ENCODE assay signal across 9 cellular contexts in genomic region chr4:38860788-38861424, GRCh38. TPM values are rescaled to one million over a fixed set of nuclear protein-coding genes. Genes with fewer than 3 reads are reported as not detected.
A peak's percentile ranks its signal among the peaks of the same experiment; 100 is the strongest.
DNase-seq lines count a peak whose midpoint lies in the region; ATAC-seq, FAIRE-seq and TF ChIP-seq lines count a peak whose summit lies in the region.
"Had no signal": no experiment of that assay in that cellular context is flagged by ENCODE, and none has a peak within 500 bp of the region (broad histone marks: within the 10 kb centered on the region; RNA-seq: fewer than 3 reads in every experiment).

No MANE protein-coding gene starts in this region.

- peaks cover 40% of the 10 kb centered on the region for H3K4me1 ChIP-seq in DOHH2 (ENCODE audit: control insufficient read depth, low read length)
- H3K4me1 ChIP-seq in endothelial cell of umbilical vein (ENCODE audit: control insufficient read depth, extremely low read depth, insufficient read depth, low read length): peaks cover 23% of the 10 kb centered on the region
- H3K4me1 ChIP-seq in psoas muscle: peaks cover 17% of the 10 kb centered on the region

- peaks cover 6% of the 10 kb centered on the region for H3K79me2 ChIP-seq in DOHH2 (ENCODE audit: control insufficient read depth, low read length)
- H3K79me2 ChIP-seq in endothelial cell of umbilical vein (ENCODE audit: control insufficient read depth, insufficient read depth, low read length): no peaks in the 10 kb centered on the region

- H2AFZ ChIP-seq in endothelial cell of umbilical vein (ENCODE audit: low read depth, low read length): no peak overlapping the region

- CTCF ChIA-PET in endothelial cell of umbilical vein (lab: Charles Lee): interaction anchor here (0.6 to 4.3 kb wide), 33 partner anchors 9 to 791 kb away, joined by 3 to 95 read pairs (median 4); partner anchors contain the start of gene TLR10

- H4K20me1 ChIP-seq in DOHH2 (ENCODE audit: control insufficient read depth, insufficient read depth, low read depth, low read length): no peaks in the 10 kb centered on the region
- no peaks in the 10 kb centered on the region for H4K20me1 ChIP-seq in endothelial cell of umbilical vein (replicated peaks; ENCODE audit: control insufficient read depth, extremely low read depth, insufficient read depth, low read length)

- no peaks in the 10 kb centered on the region for H3K9me2 ChIP-seq in DOHH2 (replicated peaks; ENCODE audit: control insufficient read depth, low read length)

- H3K9ac ChIP-seq in endothelial cell of umbilical vein (replicated peaks; ENCODE audit: extremely low read depth, insufficient read depth, low read length): no peak overlapping the region

- WGBS in psoas muscle, 3 donors: 41 to 45% (median 43%) methylated on average over 5 of the region's 5 CpGs

- H3K27ac ChIP-seq in DOHH2 (ENCODE audit: low read depth, low read length) (no peak overlapping the region), endothelial cell of umbilical vein (ENCODE audit: insufficient read depth, low read depth, low read length) (no peak overlapping the region), psoas muscle (no peak overlapping the region)

- POLR2A ChIA-PET in endothelial cell of umbilical vein (lab: Charles Lee): no interaction called here

- no peaks in the 10 kb centered on the region for H3K9me1 ChIP-seq in endothelial cell of umbilical vein (replicated peaks; ENCODE audit: control insufficient read depth, extremely low read depth, insufficient read depth, low read length)

- DNase-seq in MV-4-11 (lab: John Stamatoyannopoulos, UW) (peak; percentile 50), endothelial cell of umbilical vein (ENCODE audit: low read depth, low spot score) (peak; percentile 34), psoas muscle (no peak), nucleus accumbens (lab: John Stamatoyannopoulos, UW) (no peak)
- peak; percentile 43 to 44 for DNase-seq in activated CD4-positive, alpha-beta T cell treated with anti-CD3 and anti-CD28 coated beads, Interleukin-2, amount 50 U/mL, for 4 hours

- H3K9me3 ChIP-seq in DOHH2 (ENCODE audit: control insufficient read depth, insufficient read depth, low read length) (no peaks in the 10 kb centered on the region), endothelial cell of umbilical vein (replicated peaks; ENCODE audit: control insufficient read depth, insufficient read depth, low read length) (no peaks in the 10 kb centered on the region), psoas muscle (no peaks in the 10 kb centered on the region)

- H3F3A ChIP-seq in DOHH2 (ENCODE audit: control insufficient read depth, insufficient read depth): peaks cover 19% of the 10 kb centered on the region

- H3K27me3 ChIP-seq in DOHH2 (ENCODE audit: control insufficient read depth, low read length) (no peaks in the 10 kb centered on the region), endothelial cell of umbilical vein (ENCODE audit: control insufficient read depth in 2 of 2, insufficient read depth in 2 of 2, low read length in 2 of 2) (peaks cover 0 to 4% of the 10 kb centered on the region in 2 experiments), psoas muscle (ENCODE audit: insufficient read depth in 3 of 3, low read length in 2 of 3) (no peaks in the 10 kb centered on the region)

- no TSS peak for BruUV-seq in endothelial cell of umbilical vein (replicated peaks; lab: Mats Ljungman, UMichigan)

- dilution Hi-C loops in endothelial cell of umbilical vein (cut with MboI; ENCODE audit: extremely low pct_ligation_motif_present, low sequenced_read_pairs): no loop called here

- TF ChIP-seq CTCF in DOHH2 (IDR thresholded peaks at IDR 0.05; ENCODE audit: low read depth, low read length, poor library complexity, severe bottlenecking) (peak; percentile 96), endothelial cell of umbilical vein (IDR thresholded peaks at IDR 0.05; ENCODE audit: extremely low read depth in 1 of 2, insufficient read depth in 1 of 2, low read depth in 1 of 2, low read length in 2 of 2) (peak; percentile 75 to 82), psoas muscle (IDR thresholded peaks at IDR 0.05) (peak; percentile 52)

- intact Hi-C loops in endothelial cell of umbilical vein (cut with micrococcal nuclease) (no loop called here), psoas muscle (cut with DNase I) (no loop called here)

- H3K4me2 ChIP-seq in DOHH2 (ENCODE audit: low read length) (peak overlapping the region; percentile 22), endothelial cell of umbilical vein (ENCODE audit: insufficient read depth, low read length) (no peak overlapping the region)

- H3K4me3 ChIP-seq in DOHH2 (ENCODE audit: low read length): no peak overlapping the region
- H3K4me3 ChIP-seq in endothelial cell of umbilical vein (replicated peaks in 1 of 3; ENCODE audit: insufficient read depth in 1 of 3, low read depth in 1 of 3, low read length in 3 of 3): no peak overlapping the region
- H3K4me3 ChIP-seq in psoas muscle: no peak overlapping the region

- TF ChIP-seq POLR2A in endothelial cell of umbilical vein (IDR thresholded peaks at IDR 0.05; ENCODE audit: low read depth, low read length): no peak

- H3K36me3 ChIP-seq in DOHH2 (ENCODE audit: control insufficient read depth, low read length) (no peaks in the 10 kb centered on the region), endothelial cell of umbilical vein (ENCODE audit: control insufficient read depth in 2 of 2, extremely low read depth in 1 of 2, insufficient read depth in 2 of 2, low read length in 2 of 2) (no peaks in the 10 kb centered on the region), psoas muscle (ENCODE audit: insufficient read depth in 1 of 2, low read depth in 1 of 2) (no peaks in the 10 kb centered on the region)

- peak; percentile 38 for ATAC-seq in GM21447 (IDR thresholded peaks at IDR 0.05; ENCODE audit: unreplicated experiment)
- ATAC-seq in psoas muscle: peak in 1 of 4 donors; percentile 58
- ATAC-seq in GM21526 (IDR thresholded peaks at IDR 0.05; ENCODE audit: low FRiP score, unreplicated experiment): no peak

- no peak for FAIRE-seq in endothelial cell of umbilical vein (lab: Jason Lieb, UNC)
- FAIRE-seq: TTC549 had no signal

TF ChIP-seq in endothelial cell of umbilical vein, 7 proteins besides CTCF, POLR2A, EP300 and RAD21:
- TF ChIP-seq MYC (IDR thresholded peaks at IDR 0.05; ENCODE audit: low read depth, low read length): no peak
- no peak for TF ChIP-seq JUN (IDR thresholded peaks at IDR 0.05; ENCODE audit: borderline replicate concordance, insufficient read depth, insufficient read length, low read depth)
- no peak for TF ChIP-seq MAX (IDR thresholded peaks at IDR 0.05; ENCODE audit: insufficient read depth, insufficient read length)
- TF ChIP-seq EZH2 (IDR thresholded peaks at IDR 0.05; ENCODE audit: borderline replicate concordance, low read depth, low read length, severe bottlenecking): no peak
- TF ChIP-seq FOS (IDR thresholded peaks at IDR 0.05; ENCODE audit: borderline replicate concordance, insufficient read depth, low read length): no peak
- TF ChIP-seq GATA2 (IDR thresholded peaks at IDR 0.05; ENCODE audit: insufficient read depth, insufficient read length, low read depth, low read length): no peak
- no peak for TF ChIP-seq POLR2AphosphoS5 (IDR thresholded peaks at IDR 0.05; ENCODE audit: insufficient read depth, low read depth, low read length)

RNA-seq across cellular contexts. Expression of gene TLR6, which starts 4.3 kb away (rescaled TPM):
- total RNA-seq in endothelial cell of umbilical vein: 1.1 and 1.7 TPM in 2 replicates
- polyA plus RNA-seq in endothelial cell of umbilical vein: 0.16 and 0.19 TPM in 2 replicates
- 0.21 and 0.28 TPM in 2 replicates for polyA plus RNA-seq in endothelial cell of umbilical vein (2011; cell fraction: cytosol; rRNA removed)
- 1.0 and 1.2 TPM in 2 replicates for polyA plus RNA-seq in endothelial cell of umbilical vein (2011; cell fraction: nucleus; rRNA removed)
- polyA plus RNA-seq in endothelial cell of umbilical vein (2012): 0.74 and 0.94 TPM in 2 replicates
- 0.38 and 0.85 TPM in 2 replicates for polyA minus RNA-seq in endothelial cell of umbilical vein
- 4.5 TPM for polyA minus RNA-seq in endothelial cell of umbilical vein (2011; cell fraction: cytosol; rRNA and poly(A)+ RNA removed)
- 0.96 and 1.1 TPM in 2 replicates for polyA minus RNA-seq in endothelial cell of umbilical vein (2011; cell fraction: nucleus; rRNA and poly(A)+ RNA removed)
- 1 to 10 TPM in 3 of 4 donors, under 1 TPM in 1; 0.79 to 1.3 (median 1.2) TPM for total RNA-seq in psoas muscle
- polyA plus RNA-seq in psoas muscle: under 1 TPM; 0.12 to 0.31 (median 0.13) TPM

RNA-seq across cellular contexts. Expression of gene FAM114A1, which starts 6.7 kb away (rescaled TPM):
- total RNA-seq in endothelial cell of umbilical vein (99.2 and 101 TPM in 2 replicates), psoas muscle (10 to 100 TPM; 11.2 to 20.0 (median 17.5) TPM)
- polyA plus RNA-seq in endothelial cell of umbilical vein (91.8 and 118 TPM in 2 replicates), psoas muscle (10 to 100 TPM in 1 of 3 donors, 1 to 10 TPM in 2; 5.6 to 16.6 (median 8.9) TPM)
- 64.3 and 73.1 TPM in 2 replicates for polyA plus RNA-seq in endothelial cell of umbilical vein (2011; cell fraction: cytosol; rRNA removed)
- 61.7 and 73.7 TPM in 2 replicates for polyA plus RNA-seq in endothelial cell of umbilical vein (2011; cell fraction: nucleus; rRNA removed)
- 66.0 and 86.6 TPM in 2 replicates for polyA plus RNA-seq in endothelial cell of umbilical vein (2012)
- 156 and 166 TPM in 2 replicates for polyA minus RNA-seq in endothelial cell of umbilical vein
- 12.8 TPM for polyA minus RNA-seq in endothelial cell of umbilical vein (2011; cell fraction: cytosol; rRNA and poly(A)+ RNA removed)
- polyA minus RNA-seq in endothelial cell of umbilical vein (2011; cell fraction: nucleus; rRNA and poly(A)+ RNA removed): 72.2 and 72.8 TPM in 2 replicates

RNA-seq across cellular contexts. Expression of gene TLR1, which starts 56.3 kb away (rescaled TPM):
- total RNA-seq in endothelial cell of umbilical vein (2.7 and 4.6 TPM in 2 replicates), psoas muscle (1 to 10 TPM; 1.7 to 4.1 (median 2.3) TPM)
- polyA plus RNA-seq in endothelial cell of umbilical vein (0.59 and 0.81 TPM in 2 replicates), psoas muscle (under 1 TPM; 0.22 to 0.68 (median 0.61) TPM)
- 0.75 and 0.87 TPM in 2 replicates for polyA plus RNA-seq in endothelial cell of umbilical vein (2011; cell fraction: cytosol; rRNA removed)
- polyA plus RNA-seq in endothelial cell of umbilical vein (2011; cell fraction: nucleus; rRNA removed): 0.53 and 0.66 TPM in 2 replicates
- polyA plus RNA-seq in endothelial cell of umbilical vein (2012): 0.94 and 1.8 TPM in 2 replicates
- 1.5 and 3.0 TPM in 2 replicates for polyA minus RNA-seq in endothelial cell of umbilical vein
- polyA minus RNA-seq in endothelial cell of umbilical vein (2011; cell fraction: cytosol; rRNA and poly(A)+ RNA removed): not detected
- polyA minus RNA-seq in endothelial cell of umbilical vein (2011; cell fraction: nucleus; rRNA and poly(A)+ RNA removed): 1.2 and 1.5 TPM in 2 replicates

Comparison
In these comparisons a context has a peak if more than half of its experiments do, and no peak if none do; other contexts are left out.
1. DNase-seq: peak in MV-4-11 (single experiment), activated CD4-positive, alpha-beta T cell treated with anti-CD3 and anti-CD28 coated beads, Interleukin-2, amount 50 U/mL, for 4 hours (2 of 2) and endothelial cell of umbilical vein (single experiment); none in psoas muscle (0 of 2) and nucleus accumbens (0 of 56).
2. Peak in every context shown above with its lines, with median percentiles within 50 percentile points of each other: CTCF ChIP-seq.